ENCODE assay signal across 8 cellular contexts in genomic region chr3:136749602-136750001, GRCh38. TPM values are rescaled to one million over a fixed set of nuclear protein-coding genes. Genes with fewer than 3 reads are reported as not detected.
A peak's percentile ranks its signal among the peaks of the same experiment; 100 is the strongest.
DNase-seq lines count a peak whose midpoint lies in the region; ATAC-seq and TF ChIP-seq lines count a peak whose summit lies in the region.
"Not testable (repeated sequence)": the region's sequence is repeated elsewhere in the genome, so short reads cannot be mapped to it uniquely, and the experiment has no call there.

No MANE protein-coding gene starts in this region.

- H3K4me3 ChIP-seq in AG10803 (ENCODE audit: low read length): peak overlapping the region; percentile 74
- peak overlapping the region; percentile 66; the same call in 1 of the 2 replicates for H3K4me3 ChIP-seq in HL-60 (replicated peaks; ENCODE audit: insufficient read depth, low read length)
- not testable (repeated sequence) for H3K4me3 ChIP-seq in RWPE2 (ENCODE audit: severe bottlenecking)
- peak overlapping the region in 5 of 10 donors; percentile 63 to 83 (median 70) for H3K4me3 ChIP-seq in heart right ventricle

- DNase-seq in AG10803 (ENCODE audit: low read depth); HL-60 (ENCODE audit: low read depth in 1 of 2, low spot score in 1 of 2); RWPE2 (ENCODE audit: low spot score); activated T-cell treated with anti-CD3 and anti-CD28 coated beads, Interleukin-2, amount 50 U/mL, for 72 hours; central memory CD8-positive, alpha-beta T cell (ENCODE audit: low spot score in 2 of 2); heart right ventricle; naive thymus-derived CD8-positive, alpha-beta T cell: not testable (repeated sequence)

- H3K27me3 ChIP-seq in HL-60 (ENCODE audit: insufficient read depth, poor library complexity, severe bottlenecking); RWPE2 (ENCODE audit: insufficient read depth, poor library complexity, severe bottlenecking); heart right ventricle: not testable (repeated sequence)

- H3K27me3 Mint-ChIP-seq in activated T-cell treated with anti-CD3 and anti-CD28 coated beads, Interleukin-2, amount 50 U/mL, for 72 hours (ENCODE audit: low read depth); central memory CD8-positive, alpha-beta T cell; naive thymus-derived CD8-positive, alpha-beta T cell; stimulated activated memory B cell treated with anti-CD40 and anti-IgM and Interleukin-4, amounts not matched to agents 10 μg/mL and 1 μg/mL and 100 μg/mL, for 72 hours: not testable (repeated sequence)

- H3K36me3 ChIP-seq in RWPE2 (ENCODE audit: low read depth); heart right ventricle: not testable (repeated sequence)

- not testable (repeated sequence) for H3K9me3 Mint-ChIP-seq in activated T-cell treated with anti-CD3 and anti-CD28 coated beads, Interleukin-2, amount 50 U/mL, for 72 hours; central memory CD8-positive, alpha-beta T cell; naive thymus-derived CD8-positive, alpha-beta T cell; stimulated activated memory B cell treated with anti-CD40 and anti-IgM and Interleukin-4, amounts not matched to agents 10 μg/mL and 1 μg/mL and 100 μg/mL, for 72 hours

- H3K4me1 ChIP-seq in RWPE2 (ENCODE audit: insufficient read depth, poor library complexity, severe bottlenecking): not testable (repeated sequence)
- peaks cover 4 to 47% (median 39%) of the 10 kb centered on the region in 9 donors for H3K4me1 ChIP-seq in heart right ventricle

- ATAC-seq in RWPE2 (ENCODE audit: low read depth); activated T-cell treated with anti-CD3 and anti-CD28 coated beads, Interleukin-2, amount 50 U/mL, for 72 hours (replicated peaks in 1 of 2); central memory CD8-positive, alpha-beta T cell (replicated peaks; ENCODE audit: extremely low read depth, poor library complexity, severe bottlenecking); heart right ventricle; naive thymus-derived CD8-positive, alpha-beta T cell; stimulated activated memory B cell treated with anti-CD40 and anti-IgM and Interleukin-4, amounts not matched to agents 10 μg/mL and 1 μg/mL and 100 μg/mL, for 72 hours: not testable (repeated sequence)

- WGBS in heart right ventricle, 2 donors: 79 to 82% methylated on average over 6 of the region's 6 CpGs

- not testable (repeated sequence) for TF ChIP-seq CTCF in AG10803 (conservative IDR thresholded peaks at IDR 0.05; ENCODE audit: low read length); HL-60 (IDR thresholded peaks at IDR 0.05; ENCODE audit: insufficient read depth, low read length); RWPE2 (IDR thresholded peaks at IDR 0.05; ENCODE audit: poor library complexity, severe bottlenecking); heart right ventricle (IDR thresholded peaks at IDR 0.05)

- peaks cover 69% of the 10 kb centered on the region for H3K4me1 Mint-ChIP-seq in activated T-cell treated with anti-CD3 and anti-CD28 coated beads, Interleukin-2, amount 50 U/mL, for 72 hours (ENCODE audit: low read depth)
- H3K4me1 Mint-ChIP-seq in central memory CD8-positive, alpha-beta T cell: peaks cover 62% of the 10 kb centered on the region
- H3K4me1 Mint-ChIP-seq in naive thymus-derived CD8-positive, alpha-beta T cell: peaks cover 28 to 71% (median 63%) of the 10 kb centered on the region in 4 donors
- H3K4me1 Mint-ChIP-seq in stimulated activated memory B cell treated with anti-CD40 and anti-IgM and Interleukin-4, amounts not matched to agents 10 μg/mL and 1 μg/mL and 100 μg/mL, for 72 hours: peaks cover 61% of the 10 kb centered on the region

- peak overlapping the region; percentile 98 for H3K27ac ChIP-seq in HL-60 (replicated peaks)
- H3K27ac ChIP-seq in RWPE2 (ENCODE audit: poor library complexity, severe bottlenecking): peak overlapping the region; percentile 85
- H3K27ac ChIP-seq in heart right ventricle: peak overlapping the region in 8 of 10 donors; percentile 7 to 99 (median 96)

- peak overlapping the region; percentile 91 to 97 for H3K4me3 Mint-ChIP-seq in activated T-cell treated with anti-CD3 and anti-CD28 coated beads, Interleukin-2, amount 50 U/mL, for 72 hours
- peak overlapping the region; percentile 94 for H3K4me3 Mint-ChIP-seq in central memory CD8-positive, alpha-beta T cell
- peak overlapping the region; percentile 74 to 95 (median 90) for H3K4me3 Mint-ChIP-seq in naive thymus-derived CD8-positive, alpha-beta T cell
- H3K4me3 Mint-ChIP-seq in stimulated activated memory B cell treated with anti-CD40 and anti-IgM and Interleukin-4, amounts not matched to agents 10 μg/mL and 1 μg/mL and 100 μg/mL, for 72 hours: peak overlapping the region; percentile 29

- intact Hi-C loops in heart right ventricle (cut with DNase I): loop anchor here (5.0 to 10.0 kb wide), 20 partner anchors 68 to 835 kb away; partner anchors contain the start of genes NCK1 (in 3 of the 10), MSL2 (in 2 of the 10), PCCB (in 2 of the 10) and SLC35G2 (in 2 of the 10)

- H3K27ac Mint-ChIP-seq in activated T-cell treated with anti-CD3 and anti-CD28 coated beads, Interleukin-2, amount 50 U/mL, for 72 hours: peak overlapping the region; percentile 98
- H3K27ac Mint-ChIP-seq in central memory CD8-positive, alpha-beta T cell (ENCODE audit: low read depth): peak overlapping the region; percentile 88
- H3K27ac Mint-ChIP-seq in naive thymus-derived CD8-positive, alpha-beta T cell: peak overlapping the region; percentile 36 to 98 (median 87)
- peak overlapping the region; percentile 95 for H3K27ac Mint-ChIP-seq in stimulated activated memory B cell treated with anti-CD40 and anti-IgM and Interleukin-4, amounts not matched to agents 10 μg/mL and 1 μg/mL and 100 μg/mL, for 72 hours

- POLR2A ChIA-PET in naive thymus-derived CD8-positive, alpha-beta T cell (lab: Charles Lee): interaction anchor here (0.7 to 1.2 kb wide), 2 partner anchors 33 to 113 kb away, joined by 3 to 4 read pairs; partner anchors contain the start of gene NCK1

- H3K36me3 Mint-ChIP-seq in activated T-cell treated with anti-CD3 and anti-CD28 coated beads, Interleukin-2, amount 50 U/mL, for 72 hours (ENCODE audit: insufficient read depth in 2 of 2); naive thymus-derived CD8-positive, alpha-beta T cell; stimulated activated memory B cell treated with anti-CD40 and anti-IgM and Interleukin-4, amounts not matched to agents 10 μg/mL and 1 μg/mL and 100 μg/mL, for 72 hours: not testable (repeated sequence)
- peaks cover 25% of the 10 kb centered on the region for H3K36me3 Mint-ChIP-seq in central memory CD8-positive, alpha-beta T cell (ENCODE audit: insufficient read depth)

- H3K9me3 ChIP-seq in RWPE2 (ENCODE audit: severe bottlenecking); heart right ventricle: not testable (repeated sequence)

RNA-seq across cellular contexts. Expression of gene STAG1, which starts 2.6 kb away (rescaled TPM):
- 10 to 100 TPM; 41.0 to 52.7 TPM for total RNA-seq in activated T-cell treated with anti-CD3 and anti-CD28 coated beads, Interleukin-2, amount 50 U/mL, for 72 hours
- total RNA-seq in heart right ventricle: 10 to 100 TPM; 16.4 to 27.6 (median 19.8) TPM
- 1 to 10 TPM; 8.0 to 9.0 TPM for polyA plus RNA-seq in heart right ventricle
- 10 to 100 TPM; 47.7 to 51.2 TPM for total RNA-seq in naive thymus-derived CD8-positive, alpha-beta T cell
- polyA plus RNA-seq in naive thymus-derived CD8-positive, alpha-beta T cell: 10 to 100 TPM; 15.1 to 17.5 (median 16.9) TPM

Comparison
In these comparisons a context has a peak if more than half of its experiments do, and no peak if none do; other contexts are left out.
1. H3K4me3 Mint-ChIP-seq: peak in every context shown above with its lines; median percentile 94 in activated T-cell treated with anti-CD3 and anti-CD28 coated beads, Interleukin-2, amount 50 U/mL, for 72 hours; 94 in central memory CD8-positive, alpha-beta T cell; 90 in naive thymus-derived CD8-positive, alpha-beta T cell; 29 in stimulated activated memory B cell treated with anti-CD40 and anti-IgM and Interleukin-4, amounts not matched to agents 10 μg/mL and 1 μg/mL and 100 μg/mL, for 72 hours.